ENCODE assay signal across 20 cellular contexts in the genomic region with DNA sequence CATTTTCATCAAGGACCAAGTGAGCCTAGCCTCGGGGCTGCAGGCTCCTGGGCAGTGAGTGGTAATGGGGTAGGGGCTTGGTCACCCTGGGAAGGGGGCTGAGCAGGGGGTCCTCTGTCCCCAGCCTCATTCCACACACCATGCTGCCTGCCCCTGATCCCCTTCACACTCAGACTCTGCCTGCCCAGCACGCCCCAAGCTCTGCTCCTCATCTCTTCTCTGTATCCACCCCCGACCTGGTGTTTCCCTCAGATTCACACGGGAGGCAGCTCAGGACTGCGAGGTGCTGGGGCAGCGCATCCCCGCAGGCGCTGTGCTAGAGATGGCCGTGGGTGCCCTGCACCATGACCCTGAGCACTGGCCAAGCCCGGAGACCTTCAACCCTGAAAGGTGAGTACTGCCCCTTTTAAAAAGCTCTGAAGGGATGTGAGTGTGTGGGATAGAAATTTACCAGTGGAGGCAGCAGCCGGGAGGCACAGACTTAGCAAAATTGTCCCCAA. TPM values are rescaled to one million over a fixed set of nuclear protein-coding genes. Genes with fewer than 3 reads are reported as not detected.
DNase-seq lines count a peak whose midpoint lies in the region; ATAC-seq and TF ChIP-seq lines count a peak whose summit lies in the region.
"Had no signal": no experiment of that assay in that cellular context is flagged by ENCODE, and none has a peak within 500 bp of the region (broad histone marks: within the 10 kb centered on the region; RNA-seq: fewer than 3 reads in every experiment).

No MANE protein-coding gene starts in this region.

- TF ChIP-seq CTCF in natural killer cell (IDR thresholded peaks at IDR 0.05): no peak
- no peak for TF ChIP-seq CTCF in spleen (IDR thresholded peaks at IDR 0.05 in 8 of 11, conservative IDR thresholded peaks at IDR 0.05 in 3 of 11)

- no peak overlapping the region for H3K27ac Mint-ChIP-seq in natural killer cell treated with Interleukin-12 subunit alpha and Interleukin-12 subunit beta and Interleukin-15 and Interleukin-18, amount 100 ng/mL, for 72 hours
- no peak overlapping the region for H3K27ac Mint-ChIP-seq in natural killer cell
- H3K27ac Mint-ChIP-seq: B cell; CD4-positive, CD25-positive, alpha-beta regulatory T cell; CD8-positive, alpha-beta T cell; HFFc6 had no signal

- H3K27me3 ChIP-seq in spleen (replicated peaks in 1 of 7): no peaks in the 10 kb centered on the region
- H3K27me3 ChIP-seq: BLaER1 had no signal

- peak in 1 of 2 donors; percentile 41 for ATAC-seq in natural killer cell treated with Interleukin-12 subunit alpha and Interleukin-12 subunit beta and Interleukin-15 and Interleukin-18, amount 100 ng/mL, for 72 hours
- ATAC-seq in natural killer cell (no peak), HG03097 (IDR thresholded peaks at IDR 0.05; ENCODE audit: low FRiP score, unreplicated experiment) (no peak)
- ATAC-seq: A549; CD8-positive, alpha-beta T cell had no signal

- peaks cover 0 to 78% (median 4%) of the 10 kb centered on the region in 6 donors for H3K36me3 ChIP-seq in spleen
- H3K36me3 ChIP-seq: BLaER1, HAP-1 had no signal

- DNase-seq in activated effector memory CD4-positive, alpha-beta T cell treated with anti-CD3 and anti-CD28 coated beads, Interleukin-2, amount 50 U/mL, for 16 hours: peak; percentile 39
- DNase-seq in activated effector memory CD4-positive, alpha-beta T cell treated with Interleukin-2 at 50 U/mL for 16 hours: no peak
- peak; percentile 44 for DNase-seq in natural killer cell treated with Interleukin-12 subunit alpha and Interleukin-12 subunit beta and Interleukin-15 and Interleukin-18, amount 100 ng/mL, for 72 hours (ENCODE audit: low spot score)
- DNase-seq in natural killer cell: no peak
- peak; percentile 45 for DNase-seq in spleen
- DNase-seq in NCI-H2029 treated with DMSO at 0.1 percent for 48 hours (lab: John Stamatoyannopoulos, UW): no peak
- DNase-seq: Caco-2; CD4-positive, CD25-positive, alpha-beta regulatory T cell; CD8-positive, alpha-beta T cell; DMS153; DND-41; GOT3; HFFc6 had no signal

- no peaks in the 10 kb centered on the region for H3K36me3 Mint-ChIP-seq in natural killer cell treated with Interleukin-12 subunit alpha and Interleukin-12 subunit beta and Interleukin-15 and Interleukin-18, amount 100 ng/mL, for 72 hours
- peaks cover 7% of the 10 kb centered on the region for H3K36me3 Mint-ChIP-seq in natural killer cell
- H3K36me3 Mint-ChIP-seq: CD8-positive, alpha-beta T cell had no signal

- intact Hi-C loops in natural killer cell (cut with micrococcal nuclease) (no loop called here), spleen (cut with DNase I; ENCODE audit: low total_unique reads) (no loop called here)

- no peaks in the 10 kb centered on the region for H3K9me3 Mint-ChIP-seq in natural killer cell treated with Interleukin-12 subunit alpha and Interleukin-12 subunit beta and Interleukin-15 and Interleukin-18, amount 100 ng/mL, for 72 hours
- no peaks in the 10 kb centered on the region for H3K9me3 Mint-ChIP-seq in natural killer cell
- H3K9me3 Mint-ChIP-seq: CD4-positive, CD25-positive, alpha-beta regulatory T cell; CD8-positive, alpha-beta T cell; HFFc6 had no signal

- no peak overlapping the region for H3K27ac ChIP-seq in spleen
- H3K27ac ChIP-seq: 22Rv1, A549, BLaER1, C4-2B had no signal

- no peak for TF ChIP-seq POLR2A in spleen (IDR thresholded peaks at IDR 0.05)

- H3K9me3 ChIP-seq in spleen: no peaks in the 10 kb centered on the region
- H3K9me3 ChIP-seq: A549, BLaER1, Caco-2, HAP-1 had no signal

- no peak overlapping the region for H3K4me3 ChIP-seq in spleen
- H3K4me3 ChIP-seq: A549, BLaER1, HAP-1 had no signal

- peaks cover 0 to 8% of the 10 kb centered on the region in 2 donors for H3K4me1 Mint-ChIP-seq in natural killer cell treated with Interleukin-12 subunit alpha and Interleukin-12 subunit beta and Interleukin-15 and Interleukin-18, amount 100 ng/mL, for 72 hours (ENCODE audit: low read depth in 2 of 2)
- H3K4me1 Mint-ChIP-seq in natural killer cell: no peaks in the 10 kb centered on the region
- H3K4me1 Mint-ChIP-seq: B cell had no signal

- H3K4me1 ChIP-seq in spleen: no peaks in the 10 kb centered on the region
- H3K4me1 ChIP-seq: A549, Caco-2, HAP-1 had no signal

- 85 to 94% (median 89%) methylated on average over 11 of the region's 11 CpGs for WGBS in spleen, 5 donors

- H3K27me3 Mint-ChIP-seq in natural killer cell treated with Interleukin-12 subunit alpha and Interleukin-12 subunit beta and Interleukin-15 and Interleukin-18, amount 100 ng/mL, for 72 hours: no peaks in the 10 kb centered on the region
- H3K27me3 Mint-ChIP-seq in natural killer cell (ENCODE audit: low read depth in 2 of 2): no peaks in the 10 kb centered on the region
- H3K27me3 Mint-ChIP-seq: CD4-positive, CD25-positive, alpha-beta regulatory T cell had no signal

- no peak overlapping the region for H3K4me3 Mint-ChIP-seq in natural killer cell treated with Interleukin-12 subunit alpha and Interleukin-12 subunit beta and Interleukin-15 and Interleukin-18, amount 100 ng/mL, for 72 hours
- H3K4me3 Mint-ChIP-seq in natural killer cell: no peak overlapping the region
- H3K4me3 Mint-ChIP-seq: B cell; CD4-positive, CD25-positive, alpha-beta regulatory T cell; CD8-positive, alpha-beta T cell; HFFc6 had no signal

RNA-seq across cellular contexts. Expression of a gene that starts 47.2 kb away (rescaled TPM):
- total RNA-seq in natural killer cell treated with Interleukin-12 subunit alpha and Interleukin-12 subunit beta and Interleukin-15 and Interleukin-18, amount 100 ng/mL, for 72 hours: 10 to 100 TPM; 40.4 to 48.6 TPM
- total RNA-seq in natural killer cell (100 to 1,000 TPM; 116 to 151 (median 130) TPM), spleen (100 to 1,000 TPM in 1 of 7 donors, 10 to 100 TPM in 6; 60.8 to 101 (median 77.5) TPM)
- 10 to 100 TPM; 26.9 to 68.4 (median 59.2) TPM for polyA plus RNA-seq in spleen

Comparison
In these comparisons a context has a peak if more than half of its experiments do, and no peak if none do; other contexts are left out.
1. DNase-seq: peak in activated effector memory CD4-positive, alpha-beta T cell treated with anti-CD3 and anti-CD28 coated beads, Interleukin-2, amount 50 U/mL, for 16 hours (single experiment), natural killer cell treated with Interleukin-12 subunit alpha and Interleukin-12 subunit beta and Interleukin-15 and Interleukin-18, amount 100 ng/mL, for 72 hours (single experiment) and spleen (single experiment); none in activated effector memory CD4-positive, alpha-beta T cell treated with Interleukin-2 at 50 U/mL for 16 hours (single experiment), natural killer cell (single experiment) and NCI-H2029 treated with DMSO at 0.1 percent for 48 hours (single experiment).